8 cellular contexts compared by ENCODE assay signal in genomic region chr10:114199239-114199638, GRCh38. TPM values are rescaled to one million over a fixed set of nuclear protein-coding genes. Genes with fewer than 3 reads are reported as not detected.
"Had no signal": no experiment of that assay in that cellular context is flagged by ENCODE, and none has a peak within 500 bp of the region (broad histone marks: within the 10 kb centered on the region; RNA-seq: fewer than 3 reads in every experiment).

No MANE protein-coding gene starts in this region.

- H3K4me1 Mint-ChIP-seq: GM23338, H9 had no signal

- H2AFZ ChIP-seq: GM23338 had no signal

- H3K4me3 ChIP-seq: GM23338 had no signal

- H3K9me3 Mint-ChIP-seq: GM23338, H9 had no signal

- H3K4me3 Mint-ChIP-seq: GM23338, H9 had no signal

- H3K4me2 ChIP-seq: GM23338 had no signal

- ATAC-seq: GM23338 had no signal

- H3K27ac Mint-ChIP-seq: GM23338, H9 had no signal

- FAIRE-seq: H1, H54, HTR-8/SVneo had no signal

- DNase-seq: H9, HCEC 1CT, IMR-90 had no signal

RNA-seq across cellular contexts. Expression of gene TDRD1, which starts 20.1 kb away (rescaled TPM):
- total RNA-seq: HT-29, IMR-90 had no signal
- polyA plus RNA-seq: IMR-90 had no signal

RNA-seq across cellular contexts. Expression of gene VWA2, which starts 39.8 kb away (rescaled TPM):
- total RNA-seq: IMR-90 had no signal
- polyA plus RNA-seq: IMR-90 had no signal
